Comparison of ENCODE assay signal across 17 cellular contexts in genomic region chr2:74045454-74045853, GRCh38.
A peak's percentile ranks its signal among the peaks of the same experiment; 100 is the strongest.
DNase-seq lines count a peak whose midpoint lies in the region; ATAC-seq and TF ChIP-seq lines count a peak whose summit lies in the region.
"Had no signal": no experiment of that assay in that cellular context is flagged by ENCODE, and none has a peak within 500 bp of the region (broad histone marks: within the 10 kb centered on the region; RNA-seq: fewer than 3 reads in every experiment).

No MANE protein-coding gene starts in this region.

- H2AK5ac ChIP-seq in IMR-90 (ENCODE audit: low read depth, low read length): no peak overlapping the region

- DNase-seq in activated CD4-positive, alpha-beta memory T cell treated with anti-CD3 and anti-CD28 coated beads for 36 hours: no peak
- DNase-seq in activated CD4-positive, alpha-beta memory T cell treated with anti-CD3 and anti-CD28 coated beads, Interleukin-2, amount 10 ng/mL, durations not matched to agents 7 days and 5 days: no peak
- DNase-seq in IMR-90: peak; percentile 66
- DNase-seq in cerebellum (ENCODE audit: low spot score): peak; percentile 60
- no peak for DNase-seq in epidermal melanocyte (ENCODE audit: insufficient read length, low spot score)
- no peak for DNase-seq in hypothalamus (lab: John Stamatoyannopoulos, UW)
- DNase-seq: 8988T; activated naive CD8-positive, alpha-beta T cell treated with anti-CD3 and anti-CD28 coated beads, Interleukin-2, amount 10 ng/mL, durations not matched to agents 7 days and 5 days; colonic mucosa; COR-L47; left lung; NCI-H1930; NCI-H69; SW 1271 had no signal

- H2AFZ ChIP-seq in IMR-90 (replicated peaks; ENCODE audit: low read length, poor library complexity): no peak overlapping the region

- no peaks in the 10 kb centered on the region for H3K4me1 ChIP-seq in IMR-90 (ENCODE audit: control insufficient read depth, insufficient read depth, low read length)
- peaks cover 13 to 21% of the 10 kb centered on the region in 2 experiments for H3K4me1 ChIP-seq in neutrophil (ENCODE audit: control insufficient read depth in 1 of 2, insufficient read depth in 1 of 2, low read depth in 1 of 2, low read length in 1 of 2)
- H3K4me1 ChIP-seq: colonic mucosa had no signal

- H3K27ac Mint-ChIP-seq in activated CD4-positive, alpha-beta memory T cell treated with anti-CD3 and anti-CD28 coated beads for 36 hours: peak overlapping the region; percentile 9
- no peak overlapping the region for H3K27ac Mint-ChIP-seq in activated CD4-positive, alpha-beta memory T cell treated with anti-CD3 and anti-CD28 coated beads, Interleukin-2, amount 10 ng/mL, durations not matched to agents 7 days and 5 days
- H3K27ac Mint-ChIP-seq: activated naive CD8-positive, alpha-beta T cell treated with anti-CD3 and anti-CD28 coated beads, Interleukin-2, amount 10 ng/mL, durations not matched to agents 7 days and 5 days; progenitor cell of endocrine pancreas had no signal

- no peak overlapping the region for H3K27ac ChIP-seq in IMR-90 (ENCODE audit: insufficient read depth, low read length)
- peak overlapping the region; percentile 17 for H3K27ac ChIP-seq in neutrophil
- H3K27ac ChIP-seq: colonic mucosa, left lung had no signal

- TF ChIP-seq CTCF in IMR-90 (conservative IDR thresholded peaks at IDR 0.05; ENCODE audit: low read depth, low read length) (no peak), neutrophil (IDR thresholded peaks at IDR 0.05) (no peak)

- WGBS in IMR-90 (ENCODE audit: extremely low coverage in 2 of 2, insufficient read length in 1 of 2), 2 experiments: no CpG with 5 or more reads among the region's 5 CpGs

- CTCF ChIA-PET in activated CD4-positive, alpha-beta memory T cell treated with anti-CD3 and anti-CD28 coated beads for 36 hours (lab: Charles Lee): no interaction called here
- CTCF ChIA-PET in activated CD4-positive, alpha-beta memory T cell treated with anti-CD3 and anti-CD28 coated beads, Interleukin-2, amount 10 ng/mL, durations not matched to agents 7 days and 5 days (lab: Charles Lee): no interaction called here
- CTCF ChIA-PET in IMR-90 (lab: Yijun Ruan, JAX): no interaction called here

- no peak overlapping the region for H4K8ac ChIP-seq in IMR-90 (ENCODE audit: low read depth in 2 of 2, low read length in 2 of 2)

- intact Hi-C loops in activated CD4-positive, alpha-beta memory T cell treated with anti-CD3 and anti-CD28 coated beads for 36 hours (cut with micrococcal nuclease): no loop called here
- intact Hi-C loops in IMR-90 (cut with micrococcal nuclease): no loop called here

- ATAC-seq in IMR-90 (ENCODE audit: low read depth) (peak; percentile 35; the same call in 1 of the 2 replicates), HG03521 (IDR thresholded peaks at IDR 0.05; ENCODE audit: unreplicated experiment) (no peak)
- ATAC-seq: left lung had no signal

- no peak overlapping the region for H2AK9ac ChIP-seq in IMR-90 (replicated peaks; ENCODE audit: low read depth, low read length, poor library complexity)

- H3K56ac ChIP-seq in IMR-90 (ENCODE audit: extremely low read depth, insufficient read depth, low read length): no peak overlapping the region

- H2BK15ac ChIP-seq in IMR-90 (ENCODE audit: low read depth, low read length): no peak overlapping the region

- H3K36me3 ChIP-seq in IMR-90 (ENCODE audit: control insufficient read depth, insufficient read depth, low read length): peaks cover 12% of the 10 kb centered on the region
- H3K36me3 ChIP-seq in neutrophil: peaks cover 44% of the 10 kb centered on the region
- H3K36me3 ChIP-seq: colonic mucosa had no signal

- in situ Hi-C loops in IMR-90 (cut with MboI; ENCODE audit: low sequenced_read_pairs): no loop called here

- H2BK20ac ChIP-seq in IMR-90 (ENCODE audit: low read depth, low read length): no peak overlapping the region

- POLR2A ChIA-PET in activated CD4-positive, alpha-beta memory T cell treated with anti-CD3 and anti-CD28 coated beads for 36 hours (lab: Charles Lee): no interaction called here
- POLR2A ChIA-PET in activated CD4-positive, alpha-beta memory T cell treated with anti-CD3 and anti-CD28 coated beads, Interleukin-2, amount 10 ng/mL, durations not matched to agents 7 days and 5 days (lab: Charles Lee): no interaction called here
- POLR2A ChIA-PET in IMR-90 (lab: Charles Lee; ENCODE audit: unreplicated experiment): no interaction called here

- H3K4me3 Mint-ChIP-seq in activated CD4-positive, alpha-beta memory T cell treated with anti-CD3 and anti-CD28 coated beads for 36 hours: no peak overlapping the region
- H3K4me3 Mint-ChIP-seq in activated CD4-positive, alpha-beta memory T cell treated with anti-CD3 and anti-CD28 coated beads, Interleukin-2, amount 10 ng/mL, durations not matched to agents 7 days and 5 days: no peak overlapping the region
- H3K4me3 Mint-ChIP-seq: activated naive CD8-positive, alpha-beta T cell treated with anti-CD3 and anti-CD28 coated beads, Interleukin-2, amount 10 ng/mL, durations not matched to agents 7 days and 5 days had no signal

- no peaks in the 10 kb centered on the region for H3K9me3 Mint-ChIP-seq in activated CD4-positive, alpha-beta memory T cell treated with anti-CD3 and anti-CD28 coated beads for 36 hours
- no peaks in the 10 kb centered on the region for H3K9me3 Mint-ChIP-seq in activated CD4-positive, alpha-beta memory T cell treated with anti-CD3 and anti-CD28 coated beads, Interleukin-2, amount 10 ng/mL, durations not matched to agents 7 days and 5 days
- H3K9me3 Mint-ChIP-seq: activated naive CD8-positive, alpha-beta T cell treated with anti-CD3 and anti-CD28 coated beads, Interleukin-2, amount 10 ng/mL, durations not matched to agents 7 days and 5 days had no signal

- H4K5ac ChIP-seq in IMR-90 (ENCODE audit: low read depth, low read length): no peak overlapping the region

- H3K4ac ChIP-seq in IMR-90 (ENCODE audit: low read depth, low read length): no peak overlapping the region

- H3K9me3 ChIP-seq in IMR-90 (ENCODE audit: control insufficient read depth, insufficient read depth, low read length): no peaks in the 10 kb centered on the region
- no peaks in the 10 kb centered on the region for H3K9me3 ChIP-seq in neutrophil
- H3K9me3 ChIP-seq: colonic mucosa, left lung had no signal

- H3K4me3 ChIP-seq in IMR-90 (ENCODE audit: insufficient read depth, low read depth, low read length): no peak overlapping the region
- no peak overlapping the region for H3K4me3 ChIP-seq in neutrophil (ENCODE audit: low read depth in 1 of 2, low read length in 1 of 2)
- H3K4me3 ChIP-seq: colonic mucosa, left lung had no signal

- peaks cover 5% of the 10 kb centered on the region for H3K36me3 Mint-ChIP-seq in activated CD4-positive, alpha-beta memory T cell treated with anti-CD3 and anti-CD28 coated beads for 36 hours
- peaks cover 14% of the 10 kb centered on the region for H3K36me3 Mint-ChIP-seq in activated CD4-positive, alpha-beta memory T cell treated with anti-CD3 and anti-CD28 coated beads, Interleukin-2, amount 10 ng/mL, durations not matched to agents 7 days and 5 days (ENCODE audit: low read depth)

- H4K91ac ChIP-seq in IMR-90 (ENCODE audit: insufficient read depth, low read depth, low read length): no peak overlapping the region

- no peak overlapping the region; the same call in 1 of the 2 replicates for H3K14ac ChIP-seq in IMR-90 (replicated peaks; ENCODE audit: low read depth, low read length)

- no TSS peak for BruUV-seq in IMR-90 (replicated peaks; lab: Mats Ljungman, UMichigan)

- H4K20me1 ChIP-seq in IMR-90 (ENCODE audit: insufficient read depth, low read length): peaks cover 38% of the 10 kb centered on the region; the same call in 1 of the 2 replicates

- no peak overlapping the region for H2BK5ac ChIP-seq in IMR-90 (ENCODE audit: low read depth, low read length, poor library complexity, severe bottlenecking)

- peak overlapping the region; percentile 35; the same call in 1 of the 2 replicates for H3K9ac ChIP-seq in IMR-90 (ENCODE audit: low read depth, low read length)

- H3K27me3 ChIP-seq in IMR-90 (ENCODE audit: control insufficient read depth, insufficient read depth, low read length) (no peaks in the 10 kb centered on the region), neutrophil (no peaks in the 10 kb centered on the region)
- H3K27me3 ChIP-seq: colonic mucosa, left lung had no signal

- H3K4me2 ChIP-seq in IMR-90 (ENCODE audit: low read depth, low read length): no peak overlapping the region

- H3K79me1 ChIP-seq in IMR-90 (ENCODE audit: low read depth in 1 of 2, low read length in 2 of 2): peaks cover 14 to 66% of the 10 kb centered on the region in 2 experiments; a peak in 3 of 4 replicates

- H3K18ac ChIP-seq in IMR-90 (ENCODE audit: low read depth, low read length): no peak overlapping the region

- H3K23ac ChIP-seq in IMR-90 (ENCODE audit: low read depth, low read length): no peak overlapping the region

- H2BK120ac ChIP-seq in IMR-90 (ENCODE audit: low read depth, low read length): no peak overlapping the region

- H3K27me3 Mint-ChIP-seq in activated CD4-positive, alpha-beta memory T cell treated with anti-CD3 and anti-CD28 coated beads for 36 hours: no peaks in the 10 kb centered on the region
- H3K27me3 Mint-ChIP-seq in activated CD4-positive, alpha-beta memory T cell treated with anti-CD3 and anti-CD28 coated beads, Interleukin-2, amount 10 ng/mL, durations not matched to agents 7 days and 5 days: no peaks in the 10 kb centered on the region
- H3K27me3 Mint-ChIP-seq: activated naive CD8-positive, alpha-beta T cell treated with anti-CD3 and anti-CD28 coated beads, Interleukin-2, amount 10 ng/mL, durations not matched to agents 7 days and 5 days; progenitor cell of endocrine pancreas had no signal

- no peak for TF ChIP-seq RAD21 in IMR-90 (IDR thresholded peaks at IDR 0.05; ENCODE audit: low read length)

- dilution Hi-C loops in IMR-90 (cut with HindIII; ENCODE audit: low sequenced_read_pairs, unreplicated experiment): no loop called here

- H3K4me1 Mint-ChIP-seq in activated CD4-positive, alpha-beta memory T cell treated with anti-CD3 and anti-CD28 coated beads for 36 hours (ENCODE audit: low read depth): peaks cover 20% of the 10 kb centered on the region
- peaks cover 11% of the 10 kb centered on the region for H3K4me1 Mint-ChIP-seq in activated CD4-positive, alpha-beta memory T cell treated with anti-CD3 and anti-CD28 coated beads, Interleukin-2, amount 10 ng/mL, durations not matched to agents 7 days and 5 days

- no peak for TF ChIP-seq POLR2A in IMR-90 (IDR thresholded peaks at IDR 0.05; ENCODE audit: low read depth, low read length)

- peaks cover 32% of the 10 kb centered on the region for H3K9me1 ChIP-seq in IMR-90 (ENCODE audit: insufficient read depth, low read length)

TF ChIP-seq in IMR-90, 13 proteins besides CTCF, POLR2A, EP300 and RAD21:
- TF ChIP-seq FOS (IDR thresholded peaks at IDR 0.05; ENCODE audit: low read depth, low read length) (no peak), MXI1 (IDR thresholded peaks at IDR 0.05; ENCODE audit: borderline replicate concordance, low read depth, low read length) (0 out of 2 replicates have a peak, but pooled peaks have one; percentile 55)

Comparison
In these comparisons a context has a peak if more than half of its experiments do, and no peak if none do; other contexts are left out.
1. DNase-seq: peak in IMR-90 (single experiment) and cerebellum (single experiment); none in activated CD4-positive, alpha-beta memory T cell treated with anti-CD3 and anti-CD28 coated beads for 36 hours (single experiment), activated CD4-positive, alpha-beta memory T cell treated with anti-CD3 and anti-CD28 coated beads, Interleukin-2, amount 10 ng/mL, durations not matched to agents 7 days and 5 days (single experiment), epidermal melanocyte (single experiment) and hypothalamus (0 of 51).